Comparison of ENCODE assay signal across 8 cellular contexts in genomic region chr4:56817840-56818491, GRCh38. TPM values are rescaled to one million over a fixed set of nuclear protein-coding genes. Genes with fewer than 3 reads are reported as not detected.
DNase-seq lines count a peak whose midpoint lies in the region; ATAC-seq, FAIRE-seq and TF ChIP-seq lines count a peak whose summit lies in the region.

No MANE protein-coding gene starts in this region.

- peaks cover 0 to 3% of the 10 kb centered on the region in 2 donors for H3K27me3 ChIP-seq in aorta (ENCODE audit: control insufficient read depth in 1 of 2, insufficient read depth in 2 of 2, low read length in 1 of 2)

- no peak for TF ChIP-seq CTCF in lower leg skin (IDR thresholded peaks at IDR 0.05)

- H3K27ac ChIP-seq in aorta (ENCODE audit: low read depth in 1 of 2, low read length in 2 of 2): no peak overlapping the region

- peak; percentile 93 for FAIRE-seq in GM12891 (lab: Jason Lieb, UNC)

- ATAC-seq in GM21526 (IDR thresholded peaks at IDR 0.05; ENCODE audit: low FRiP score, unreplicated experiment) (peak; percentile 87), HG03575 (IDR thresholded peaks at IDR 0.05; ENCODE audit: extremely low read depth, insufficient number of reproducible peaks, low FRiP score, unreplicated experiment) (peak; percentile 94), aorta (ENCODE audit: low FRiP score) (no peak)

- H3K4me3 ChIP-seq in aorta (ENCODE audit: low read length in 2 of 2) (no peak overlapping the region), lower leg skin (ENCODE audit: low read depth, poor library complexity, severe bottlenecking) (no peak overlapping the region)

- intact Hi-C loops in aorta (cut with DNase I): no loop called here
- intact Hi-C loops in lower leg skin (cut with DNase I; ENCODE audit: low total_unique reads): no loop called here

- no peaks in the 10 kb centered on the region for H3K36me3 ChIP-seq in aorta (ENCODE audit: control insufficient read depth in 1 of 2, insufficient read depth in 2 of 2, low read length in 1 of 2)

- 68 to 73% methylated on average over 5 of the region's 5 CpGs for WGBS in aorta, 2 donors
- 56 to 68% methylated on average over 5 of the region's 5 CpGs for WGBS in lower leg skin, 2 donors

- H3K9me3 ChIP-seq in aorta (ENCODE audit: control insufficient read depth, low read length): peaks cover 1% of the 10 kb centered on the region

- no peak for DNase-seq in GM12891 (ENCODE audit: insufficient read length, low spot score)
- DNase-seq in astrocyte of the hippocampus (ENCODE audit: low read depth, low spot score): peak; percentile 48
- DNase-seq in NCI-H1694 (lab: John Stamatoyannopoulos, UW): no peak
- no peak for DNase-seq in aorta
- no peak for DNase-seq in lower leg skin (ENCODE audit: low spot score in 2 of 2)
- no peak for DNase-seq in NCI-H2227 treated with DMSO at 0.1 percent for 48 hours (lab: John Stamatoyannopoulos, UW)

- TF ChIP-seq POLR2A in GM12891 (IDR thresholded peaks at IDR 0.05; ENCODE audit: low read depth, low read length) (no peak), lower leg skin (IDR thresholded peaks at IDR 0.05) (no peak)

- H3K4me1 ChIP-seq in aorta (ENCODE audit: control insufficient read depth in 1 of 2, insufficient read depth in 2 of 2, low read length in 2 of 2): no peaks in the 10 kb centered on the region

TF ChIP-seq in GM12891, 5 proteins besides CTCF, POLR2A, EP300 and RAD21:
- peak; percentile 82 for TF ChIP-seq SPI1 (IDR thresholded peaks at IDR 0.05; ENCODE audit: low read depth, low read length)
- no peak for TF ChIP-seq TAF1 (IDR thresholded peaks at IDR 0.05; ENCODE audit: low read depth, low read length)
TF ChIP-seq in GM12891: peak in this region for 1.

RNA-seq across cellular contexts. Expression of gene SPINK2, which starts 3.5 kb away (rescaled TPM):
- polyA plus RNA-seq in GM12891 (2012; ENCODE audit: low read depth, missing spikeins): 1.1 TPM
- total RNA-seq in aorta (not detected), lower leg skin (not detected)
- polyA plus RNA-seq in aorta: 1 to 10 TPM in 1 of 2 donors, not detected in 1; 3.6 TPM
